In the genomic region with DNA sequence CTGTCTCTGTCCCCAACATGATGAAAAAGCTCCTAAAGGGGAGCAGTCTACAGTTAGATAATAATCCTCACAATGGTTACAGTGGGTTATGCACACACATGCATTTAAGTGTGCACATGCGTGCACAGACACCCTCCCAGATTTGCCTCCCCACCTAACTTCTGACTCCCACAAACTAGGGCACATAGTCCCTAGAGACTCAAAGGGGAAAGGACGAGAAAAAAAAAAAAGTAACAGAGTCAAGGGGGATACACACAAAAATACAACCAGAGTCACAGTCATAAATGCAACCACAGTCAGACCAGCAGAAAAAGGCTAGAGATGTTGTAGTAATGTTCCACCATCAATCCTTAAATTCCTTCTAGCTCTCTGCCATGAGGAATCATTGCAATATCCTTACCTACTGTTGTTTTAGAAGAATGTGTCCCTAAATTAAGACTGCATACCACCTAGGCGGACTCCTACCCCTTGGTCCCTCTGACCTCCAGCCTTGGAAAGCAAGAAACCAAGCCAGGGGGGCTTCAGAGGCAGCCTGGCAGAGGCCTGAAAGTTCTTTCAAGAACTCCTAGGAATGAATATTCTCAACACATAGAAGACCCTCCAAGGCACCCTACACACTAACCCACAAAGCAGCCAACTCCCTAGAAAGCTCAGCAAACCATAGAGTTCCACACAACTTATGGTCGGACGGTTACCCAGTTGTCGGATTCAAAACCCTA, we compare ENCODE assay signal across 8 cellular contexts. TPM values are rescaled to one million over a fixed set of nuclear protein-coding genes. Genes with fewer than 3 reads are reported as not detected.
DNase-seq lines count a peak whose midpoint lies in the region; ATAC-seq, FAIRE-seq and TF ChIP-seq lines count a peak whose summit lies in the region.

No MANE protein-coding gene starts in this region.

- H3K4me2 ChIP-seq in HepG2 (ENCODE audit: low read depth, low read length) = peak overlapping the region; percentile 89

- peak overlapping the region in 4 of 5 donors; percentile 82 to 93 (median 87) for H3K27ac ChIP-seq in adrenal gland
- H3K27ac ChIP-seq in HepG2 (ENCODE audit: extremely low read length, insufficient read depth, low read length) = peak overlapping the region; percentile 75
- H3K27ac ChIP-seq in thoracic aorta = peak overlapping the region; percentile 84 to 90

- no peaks in the 10 kb centered on the region for H3K9me3 Mint-ChIP-seq in T-helper 2 cell treated with Interferon-gamma antibody and Interleukin-4, amounts not matched to agents 5 μg/mL and 100 μg/mL, for 36 hours

- ATAC-seq in HepG2 = no peak
- no peak for ATAC-seq in thoracic aorta (ENCODE audit: insufficient number of reproducible peaks, low FRiP score, low read depth)

- H3K36me3 Mint-ChIP-seq in T-helper 2 cell treated with Interferon-gamma antibody and Interleukin-4, amounts not matched to agents 5 μg/mL and 100 μg/mL, for 36 hours (ENCODE audit: low read depth) = peaks cover 31% of the 10 kb centered on the region

- peak overlapping the region; percentile 95 for H3K27ac Mint-ChIP-seq in T-helper 2 cell treated with Interferon-gamma antibody and Interleukin-4, amounts not matched to agents 5 μg/mL and 100 μg/mL, for 36 hours

- TF ChIP-seq POLR2A in adrenal gland (IDR thresholded peaks at IDR 0.05) (no peak), HepG2 (IDR thresholded peaks at IDR 0.05; ENCODE audit: insufficient read depth in 1 of 2, low read depth in 2 of 2, low read length in 2 of 2) (no peak)

- POLR2A ChIA-PET in HepG2 (lab: Yijun Ruan, JAX) = interaction anchor here (1.0 to 7.0 kb wide), 5 partner anchors 10 to 33 kb away, joined by 3 to 89 read pairs (median 12); partner anchors contain the start of genes CREB3L4, DENND4B, JTB and RPS27

- CTCF ChIA-PET in HepG2 (lab: Yijun Ruan, JAX; ENCODE audit: low intra/inter-chr PET ratio, low total read pairs) = no interaction called here

- TF ChIP-seq CTCF in adrenal gland (IDR thresholded peaks at IDR 0.05) (no peak), HepG2 (CRISPR knock-in tag; IDR thresholded peaks at IDR 0.05) (no peak), thoracic aorta (IDR thresholded peaks at IDR 0.05) (no peak)

- H3K4me1 Mint-ChIP-seq in T-helper 2 cell treated with Interferon-gamma antibody and Interleukin-4, amounts not matched to agents 5 μg/mL and 100 μg/mL, for 36 hours (ENCODE audit: low read depth) = peaks cover 40% of the 10 kb centered on the region

- H3K27me3 ChIP-seq in adrenal gland (no peaks in the 10 kb centered on the region), HepG2 (ENCODE audit: control insufficient read depth in 1 of 2, insufficient read depth in 2 of 2, low read length in 2 of 2) (peaks cover 0 to 7% of the 10 kb centered on the region in 2 experiments; a peak in 1 of 5 replicates), thoracic aorta (replicated peaks; ENCODE audit: insufficient read depth) (no peaks in the 10 kb centered on the region)

- no peak for TF ChIP-seq RAD21 in HepG2 (CRISPR knock-in tag; IDR thresholded peaks at IDR 0.05)

- TF ChIP-seq EP300 in HepG2 (IDR thresholded peaks at IDR 0.05; ENCODE audit: low read depth in 2 of 2, low read length in 2 of 2) = no peak
- no peak for TF ChIP-seq EP300 in HepG2 (CRISPR knock-in tag; IDR thresholded peaks at IDR 0.05; ENCODE audit: borderline replicate concordance)

- no TSS peak for BruUV-seq in HepG2 (replicated peaks; lab: Mats Ljungman, UMichigan)

- intact Hi-C loops in adrenal gland (cut with DNase I) = no loop called here
- intact Hi-C loops in HepG2 (cut with micrococcal nuclease; ENCODE audit: unreplicated experiment) = loop anchor here (5.0 kb wide), 1 partner anchor 35 kb away; the partner anchor contains the start of gene GATAD2B

- H3K4me3 ChIP-seq in adrenal gland (peak overlapping the region in 3 of 4 donors; percentile 64 to 85 (median 81)), HepG2 (replicated peaks in 1 of 3; ENCODE audit: insufficient read depth in 1 of 3, low read depth in 2 of 3, low read length in 3 of 3) (peak overlapping the region; percentile 89 to 99 (median 92)), thoracic aorta (peak overlapping the region; percentile 98)

- 24 to 38% (median 34%) methylated on average over 6 of the region's 6 CpGs for WGBS in adrenal gland, 4 donors
- 27% methylated on average over 6 of the region's 6 CpGs for WGBS in HepG2 (ENCODE audit: low lambda C conversion rate)

- peaks cover 0 to 34% of the 10 kb centered on the region in 2 donors for H3K36me3 ChIP-seq in adrenal gland (replicated peaks in 1 of 2)
- peaks cover 2 to 22% of the 10 kb centered on the region in 2 experiments; a peak in 4 of 5 replicates for H3K36me3 ChIP-seq in HepG2 (replicated peaks in 1 of 2; ENCODE audit: control insufficient read depth in 1 of 2, insufficient read depth in 2 of 2, low read length in 2 of 2)
- H3K36me3 ChIP-seq in thoracic aorta = peaks cover 29% of the 10 kb centered on the region

- FAIRE-seq in HepG2 (lab: Jason Lieb, UNC) = no peak

- H3K4me1 ChIP-seq in adrenal gland (replicated peaks in 1 of 2) = peaks cover 23 to 50% of the 10 kb centered on the region in 2 donors
- peaks cover 67% of the 10 kb centered on the region for H3K4me1 ChIP-seq in HepG2 (ENCODE audit: insufficient read depth, low read length)
- peaks cover 31 to 49% of the 10 kb centered on the region in 2 donors for H3K4me1 ChIP-seq in thoracic aorta (ENCODE audit: control insufficient read depth in 1 of 2, low read depth in 2 of 2)

- H3K79me2 ChIP-seq in HepG2 (ENCODE audit: insufficient read depth, low read length) = peaks cover 50% of the 10 kb centered on the region

- no peaks in the 10 kb centered on the region for H3K27me3 Mint-ChIP-seq in T-helper 2 cell treated with Interferon-gamma antibody and Interleukin-4, amounts not matched to agents 5 μg/mL and 100 μg/mL, for 36 hours (ENCODE audit: low read depth)

- H4K20me1 ChIP-seq in HepG2 (ENCODE audit: insufficient read depth, low read length) = peaks cover 7% of the 10 kb centered on the region; the same call in 1 of the 2 replicates

- peak overlapping the region; percentile 85 for H3K9ac ChIP-seq in HepG2 (ENCODE audit: insufficient read depth, low read depth, low read length)

- H3K9me3 ChIP-seq in adrenal gland (replicated peaks in 1 of 3) = no peaks in the 10 kb centered on the region
- no peaks in the 10 kb centered on the region for H3K9me3 ChIP-seq in HepG2 (ENCODE audit: low read length)
- H3K9me3 ChIP-seq in thoracic aorta = no peaks in the 10 kb centered on the region

- peak overlapping the region; percentile 99 for H3K4me3 Mint-ChIP-seq in T-helper 2 cell treated with Interferon-gamma antibody and Interleukin-4, amounts not matched to agents 5 μg/mL and 100 μg/mL, for 36 hours

- H2AFZ ChIP-seq in HepG2 (ENCODE audit: low read length) = no peak overlapping the region

- no peak for DNase-seq in T-helper 2 cell treated with Interferon-gamma antibody and Interleukin-4, amounts not matched to agents 5 μg/mL and 100 μg/mL, for 36 hours (ENCODE audit: low spot score)
- DNase-seq in T-helper 2 cell (no peak), adrenal gland (no peak), HepG2 (ENCODE audit: low spot score) (no peak), thoracic aorta (ENCODE audit: low spot score) (no peak), occipital lobe (lab: John Stamatoyannopoulos, UW) (no peak), NCI-H1105 (lab: John Stamatoyannopoulos, UW) (no peak), NCI-H2171 (lab: John Stamatoyannopoulos, UW) (no peak)

- in situ Hi-C loops in HepG2 (cut with HindIII; ENCODE audit: extremely low pct_ligation_motif_present, low pct_unique_long_range_greater_than_20kb) = no loop called here

RNA-seq across cellular contexts. Expression of gene CRTC2, which starts 1.3 kb away (rescaled TPM):
- total RNA-seq in adrenal gland = 10 to 100 TPM; 15.3 to 53.6 (median 31.8) TPM
- polyA plus RNA-seq in adrenal gland = 100 to 1,000 TPM in 1 of 3 donors, 10 to 100 TPM in 2; 27.1 to 138 (median 75.0) TPM
- 4.0 and 6.1 TPM in 2 replicates for total RNA-seq in HepG2 (2016; rRNA removed; fragmentation: Illumina TruSeq; extraction: Trizol)
- total RNA-seq in HepG2 (2016; cell fraction: cytosol; rRNA removed; fragmentation: Illumina TruSeq; extraction: Trizol; ENCODE audit: low read depth) = 3.0 and 4.2 TPM in 2 replicates
- 3.1 and 5.5 TPM in 2 replicates for total RNA-seq in HepG2 (2016; cell fraction: insoluble cytoplasmic fraction; rRNA removed; fragmentation: Illumina TruSeq; extraction: Trizol)
- total RNA-seq in HepG2 (2016; cell fraction: membrane; rRNA removed; fragmentation: Illumina TruSeq; extraction: Trizol) = 5.2 and 6.7 TPM in 2 replicates
- 7.2 and 9.2 TPM in 2 replicates for total RNA-seq in HepG2 (2016; cell fraction: nucleus; rRNA removed; fragmentation: Illumina TruSeq; extraction: Trizol)
- polyA plus RNA-seq in HepG2 (2011; rRNA removed) = 24.2 and 26.7 TPM in 2 replicates
- 10.1 and 12.6 TPM in 2 replicates for polyA plus RNA-seq in HepG2 (2011; cell fraction: cytosol; rRNA removed)
- 47.3 and 47.5 TPM in 2 replicates for polyA plus RNA-seq in HepG2 (2011; cell fraction: nucleus; rRNA removed)
- 14.5 and 18.4 TPM in 2 replicates for polyA plus RNA-seq in HepG2 (2012)
- 4.5 and 4.8 TPM in 2 replicates for polyA plus RNA-seq in HepG2 (2016; cell fraction: cytosol; fragmentation: Illumina TruSeq; extraction: Trizol; ENCODE audit: low read depth)
- 9.2 and 10.0 TPM in 2 replicates for polyA plus RNA-seq in HepG2 (2016; cell fraction: insoluble cytoplasmic fraction; fragmentation: Illumina TruSeq; extraction: Trizol; ENCODE audit: low read depth)
- 9.6 and 10.4 TPM in 2 replicates for polyA plus RNA-seq in HepG2 (2016; cell fraction: membrane; fragmentation: Illumina TruSeq; extraction: Trizol; ENCODE audit: low read depth)
- polyA plus RNA-seq in HepG2 (2016; cell fraction: nucleus; fragmentation: Illumina TruSeq; extraction: Trizol; ENCODE audit: insufficient read depth, low read depth) = 37.9 and 40.4 TPM in 2 replicates
- polyA minus RNA-seq in HepG2 (2011; rRNA and poly(A)+ RNA removed; ENCODE audit: low replicate concordance) = 40.4 and 54.2 TPM in 2 replicates
- 9.1 and 10.3 TPM in 2 replicates for polyA minus RNA-seq in HepG2 (2011; cell fraction: cytosol; rRNA and poly(A)+ RNA removed)
- 20.5 and 25.0 TPM in 2 replicates for polyA minus RNA-seq in HepG2 (2011; cell fraction: nucleus; rRNA and poly(A)+ RNA removed)
- 10 to 100 TPM; 22.6 to 92.7 TPM for total RNA-seq in thoracic aorta
- total RNA-seq in occipital lobe = 2.8 TPM

RNA-seq across cellular contexts. Expression of gene SLC39A1, which starts 6.2 kb away (rescaled TPM):
- total RNA-seq in adrenal gland = 100 to 1,000 TPM in 7 of 8 donors, 10 to 100 TPM in 1; 96.5 to 173 (median 118) TPM
- 10 to 100 TPM; 29.1 to 85.1 (median 63.9) TPM for polyA plus RNA-seq in adrenal gland
- total RNA-seq in HepG2 (2016; rRNA removed; fragmentation: Illumina TruSeq; extraction: Trizol) = 47.5 and 78.4 TPM in 2 replicates
- 18.4 and 21.0 TPM in 2 replicates for total RNA-seq in HepG2 (2016; cell fraction: cytosol; rRNA removed; fragmentation: Illumina TruSeq; extraction: Trizol; ENCODE audit: low read depth)
- total RNA-seq in HepG2 (2016; cell fraction: insoluble cytoplasmic fraction; rRNA removed; fragmentation: Illumina TruSeq; extraction: Trizol) = 44.8 and 83.0 TPM in 2 replicates
- total RNA-seq in HepG2 (2016; cell fraction: membrane; rRNA removed; fragmentation: Illumina TruSeq; extraction: Trizol) = 48.8 and 53.3 TPM in 2 replicates
- 62.5 and 68.3 TPM in 2 replicates for total RNA-seq in HepG2 (2016; cell fraction: nucleus; rRNA removed; fragmentation: Illumina TruSeq; extraction: Trizol)
- 71.2 and 80.5 TPM in 2 replicates for polyA plus RNA-seq in HepG2 (2011; rRNA removed)
- 85.8 and 89.3 TPM in 2 replicates for polyA plus RNA-seq in HepG2 (2011; cell fraction: cytosol; rRNA removed)
- polyA plus RNA-seq in HepG2 (2011; cell fraction: nucleus; rRNA removed) = 45.4 and 53.1 TPM in 2 replicates
- polyA plus RNA-seq in HepG2 (2012) = 45.9 and 65.4 TPM in 2 replicates
- 17.5 and 20.5 TPM in 2 replicates for polyA plus RNA-seq in HepG2 (2016; cell fraction: cytosol; fragmentation: Illumina TruSeq; extraction: Trizol; ENCODE audit: low read depth)
- polyA plus RNA-seq in HepG2 (2016; cell fraction: insoluble cytoplasmic fraction; fragmentation: Illumina TruSeq; extraction: Trizol; ENCODE audit: low read depth) = 42.6 and 45.0 TPM in 2 replicates
- polyA plus RNA-seq in HepG2 (2016; cell fraction: membrane; fragmentation: Illumina TruSeq; extraction: Trizol; ENCODE audit: low read depth) = 36.5 and 40.5 TPM in 2 replicates
- polyA plus RNA-seq in HepG2 (2016; cell fraction: nucleus; fragmentation: Illumina TruSeq; extraction: Trizol; ENCODE audit: insufficient read depth, low read depth) = 87.4 and 101 TPM in 2 replicates
- 112 and 159 TPM in 2 replicates for polyA minus RNA-seq in HepG2 (2011; rRNA and poly(A)+ RNA removed; ENCODE audit: low replicate concordance)
- polyA minus RNA-seq in HepG2 (2011; cell fraction: cytosol; rRNA and poly(A)+ RNA removed) = 38.9 and 39.9 TPM in 2 replicates
- polyA minus RNA-seq in HepG2 (2011; cell fraction: nucleus; rRNA and poly(A)+ RNA removed) = 14.5 and 19.6 TPM in 2 replicates
- total RNA-seq in thoracic aorta = 100 to 1,000 TPM; 102 to 136 TPM
- 30.9 TPM for total RNA-seq in occipital lobe

RNA-seq across cellular contexts. Expression of gene CREB3L4, which starts 10.5 kb away (rescaled TPM):
- total RNA-seq in adrenal gland (10 to 100 TPM in 7 of 8 donors, 1 to 10 TPM in 1; 5.1 to 16.7 (median 15.0) TPM), HepG2 (2016; rRNA removed; fragmentation: Illumina TruSeq; extraction: Trizol) (7.8 and 9.9 TPM in 2 replicates), thoracic aorta (10 to 100 TPM in 1 of 2 donors, 1 to 10 TPM in 1; 3.2 to 11.1 TPM), occipital lobe (7.2 TPM)
- polyA plus RNA-seq in adrenal gland (10 to 100 TPM in 2 of 3 donors, 1 to 10 TPM in 1; 6.3 to 21.8 (median 19.0) TPM), HepG2 (2011; rRNA removed) (17.4 and 18.7 TPM in 2 replicates)
- 2.6 and 3.2 TPM in 2 replicates for total RNA-seq in HepG2 (2016; cell fraction: cytosol; rRNA removed; fragmentation: Illumina TruSeq; extraction: Trizol; ENCODE audit: low read depth)
- 8.3 and 10.7 TPM in 2 replicates for total RNA-seq in HepG2 (2016; cell fraction: insoluble cytoplasmic fraction; rRNA removed; fragmentation: Illumina TruSeq; extraction: Trizol)
- total RNA-seq in HepG2 (2016; cell fraction: membrane; rRNA removed; fragmentation: Illumina TruSeq; extraction: Trizol) = 6.5 and 7.8 TPM in 2 replicates
- total RNA-seq in HepG2 (2016; cell fraction: nucleus; rRNA removed; fragmentation: Illumina TruSeq; extraction: Trizol) = 8.4 and 9.8 TPM in 2 replicates
- 13.1 and 18.4 TPM in 2 replicates for polyA plus RNA-seq in HepG2 (2011; cell fraction: cytosol; rRNA removed)
- 36.4 and 41.3 TPM in 2 replicates for polyA plus RNA-seq in HepG2 (2011; cell fraction: nucleus; rRNA removed)
- 9.7 and 10.7 TPM in 2 replicates for polyA plus RNA-seq in HepG2 (2012)
- polyA plus RNA-seq in HepG2 (2016; cell fraction: cytosol; fragmentation: Illumina TruSeq; extraction: Trizol; ENCODE audit: low read depth) = 2.0 and 2.6 TPM in 2 replicates
- 8.4 and 10.9 TPM in 2 replicates for polyA plus RNA-seq in HepG2 (2016; cell fraction: insoluble cytoplasmic fraction; fragmentation: Illumina TruSeq; extraction: Trizol; ENCODE audit: low read depth)
- 4.1 and 6.4 TPM in 2 replicates for polyA plus RNA-seq in HepG2 (2016; cell fraction: membrane; fragmentation: Illumina TruSeq; extraction: Trizol; ENCODE audit: low read depth)
- polyA plus RNA-seq in HepG2 (2016; cell fraction: nucleus; fragmentation: Illumina TruSeq; extraction: Trizol; ENCODE audit: insufficient read depth, low read depth) = 15.7 and 16.0 TPM in 2 replicates
- 22.4 and 31.3 TPM in 2 replicates for polyA minus RNA-seq in HepG2 (2011; rRNA and poly(A)+ RNA removed; ENCODE audit: low replicate concordance)
- 5.7 and 9.4 TPM in 2 replicates for polyA minus RNA-seq in HepG2 (2011; cell fraction: cytosol; rRNA and poly(A)+ RNA removed)
- 10.2 and 12.7 TPM in 2 replicates for polyA minus RNA-seq in HepG2 (2011; cell fraction: nucleus; rRNA and poly(A)+ RNA removed)

RNA-seq across cellular contexts. Expression of gene DENND4B, which starts 10.6 kb away (rescaled TPM):
- 10 to 100 TPM; 22.5 to 72.5 (median 36.7) TPM for total RNA-seq in adrenal gland
- 100 to 1,000 TPM in 1 of 3 donors, 10 to 100 TPM in 2; 14.4 to 110 (median 63.7) TPM for polyA plus RNA-seq in adrenal gland
- total RNA-seq in HepG2 (2016; rRNA removed; fragmentation: Illumina TruSeq; extraction: Trizol) = 8.7 and 15.1 TPM in 2 replicates
- 9.7 and 9.9 TPM in 2 replicates for total RNA-seq in HepG2 (2016; cell fraction: cytosol; rRNA removed; fragmentation: Illumina TruSeq; extraction: Trizol; ENCODE audit: low read depth)
- 7.7 and 18.1 TPM in 2 replicates for total RNA-seq in HepG2 (2016; cell fraction: insoluble cytoplasmic fraction; rRNA removed; fragmentation: Illumina TruSeq; extraction: Trizol)
- 7.2 and 8.2 TPM in 2 replicates for total RNA-seq in HepG2 (2016; cell fraction: membrane; rRNA removed; fragmentation: Illumina TruSeq; extraction: Trizol)
- 23.7 and 25.9 TPM in 2 replicates for total RNA-seq in HepG2 (2016; cell fraction: nucleus; rRNA removed; fragmentation: Illumina TruSeq; extraction: Trizol)
- 20.3 and 24.3 TPM in 2 replicates for polyA plus RNA-seq in HepG2 (2011; rRNA removed)
- polyA plus RNA-seq in HepG2 (2011; cell fraction: cytosol; rRNA removed) = 6.5 and 10.3 TPM in 2 replicates
- polyA plus RNA-seq in HepG2 (2011; cell fraction: nucleus; rRNA removed) = 178 and 239 TPM in 2 replicates
- 17.2 and 21.8 TPM in 2 replicates for polyA plus RNA-seq in HepG2 (2012)
- polyA plus RNA-seq in HepG2 (2016; cell fraction: cytosol; fragmentation: Illumina TruSeq; extraction: Trizol; ENCODE audit: low read depth) = 1.4 and 1.6 TPM in 2 replicates
- 10.3 and 15.7 TPM in 2 replicates for polyA plus RNA-seq in HepG2 (2016; cell fraction: insoluble cytoplasmic fraction; fragmentation: Illumina TruSeq; extraction: Trizol; ENCODE audit: low read depth)
- polyA plus RNA-seq in HepG2 (2016; cell fraction: membrane; fragmentation: Illumina TruSeq; extraction: Trizol; ENCODE audit: low read depth) = 4.1 and 5.2 TPM in 2 replicates
- 75.3 and 79.3 TPM in 2 replicates for polyA plus RNA-seq in HepG2 (2016; cell fraction: nucleus; fragmentation: Illumina TruSeq; extraction: Trizol; ENCODE audit: insufficient read depth, low read depth)
- 60.1 and 65.7 TPM in 2 replicates for polyA minus RNA-seq in HepG2 (2011; rRNA and poly(A)+ RNA removed; ENCODE audit: low replicate concordance)
- polyA minus RNA-seq in HepG2 (2011; cell fraction: cytosol; rRNA and poly(A)+ RNA removed) = 7.4 and 8.5 TPM in 2 replicates
- polyA minus RNA-seq in HepG2 (2011; cell fraction: nucleus; rRNA and poly(A)+ RNA removed) = 66.1 and 70.7 TPM in 2 replicates
- total RNA-seq in thoracic aorta = 10 to 100 TPM; 59.0 to 82.7 TPM
- total RNA-seq in occipital lobe = 11.9 TPM

RNA-seq across cellular contexts. Expression of gene JTB, which starts 20.3 kb away (rescaled TPM):
- total RNA-seq in adrenal gland = 100 to 1,000 TPM; 103 to 327 (median 179) TPM
- 100 to 1,000 TPM in 2 of 3 donors, 10 to 100 TPM in 1; 68.3 to 144 (median 140) TPM for polyA plus RNA-seq in adrenal gland
- 66.8 and 99.2 TPM in 2 replicates for total RNA-seq in HepG2 (2016; rRNA removed; fragmentation: Illumina TruSeq; extraction: Trizol)
- 360 and 420 TPM in 2 replicates for total RNA-seq in HepG2 (2016; cell fraction: cytosol; rRNA removed; fragmentation: Illumina TruSeq; extraction: Trizol; ENCODE audit: low read depth)
- 56.2 and 94.9 TPM in 2 replicates for total RNA-seq in HepG2 (2016; cell fraction: insoluble cytoplasmic fraction; rRNA removed; fragmentation: Illumina TruSeq; extraction: Trizol)
- total RNA-seq in HepG2 (2016; cell fraction: membrane; rRNA removed; fragmentation: Illumina TruSeq; extraction: Trizol) = 294 and 339 TPM in 2 replicates
- total RNA-seq in HepG2 (2016; cell fraction: nucleus; rRNA removed; fragmentation: Illumina TruSeq; extraction: Trizol) = 49.2 and 54.2 TPM in 2 replicates
- 90.3 and 96.7 TPM in 2 replicates for polyA plus RNA-seq in HepG2 (2011; rRNA removed)
- 113 and 147 TPM in 2 replicates for polyA plus RNA-seq in HepG2 (2011; cell fraction: cytosol; rRNA removed)
- 63.3 and 75.8 TPM in 2 replicates for polyA plus RNA-seq in HepG2 (2011; cell fraction: nucleus; rRNA removed)
- 63.8 and 72.9 TPM in 2 replicates for polyA plus RNA-seq in HepG2 (2012)
- 451 and 524 TPM in 2 replicates for polyA plus RNA-seq in HepG2 (2016; cell fraction: cytosol; fragmentation: Illumina TruSeq; extraction: Trizol; ENCODE audit: low read depth)
- polyA plus RNA-seq in HepG2 (2016; cell fraction: insoluble cytoplasmic fraction; fragmentation: Illumina TruSeq; extraction: Trizol; ENCODE audit: low read depth) = 64.3 and 74.6 TPM in 2 replicates
- 289 and 331 TPM in 2 replicates for polyA plus RNA-seq in HepG2 (2016; cell fraction: membrane; fragmentation: Illumina TruSeq; extraction: Trizol; ENCODE audit: low read depth)
- polyA plus RNA-seq in HepG2 (2016; cell fraction: nucleus; fragmentation: Illumina TruSeq; extraction: Trizol; ENCODE audit: insufficient read depth, low read depth) = 87.8 and 94.9 TPM in 2 replicates
- polyA minus RNA-seq in HepG2 (2011; rRNA and poly(A)+ RNA removed; ENCODE audit: low replicate concordance) = 39.7 and 118 TPM in 2 replicates
- polyA minus RNA-seq in HepG2 (2011; cell fraction: cytosol; rRNA and poly(A)+ RNA removed) = 23.9 and 26.3 TPM in 2 replicates
- 16.4 and 19.4 TPM in 2 replicates for polyA minus RNA-seq in HepG2 (2011; cell fraction: nucleus; rRNA and poly(A)+ RNA removed)
- 100 to 1,000 TPM; 184 to 266 TPM for total RNA-seq in thoracic aorta
- 43.0 TPM for total RNA-seq in occipital lobe
